1 cellular context compared by ENCODE assay signal in genomic region chr4:37686373-37687174, GRCh38.
TF ChIP-seq lines count a peak whose summit lies in the region.

A gene with protein sequence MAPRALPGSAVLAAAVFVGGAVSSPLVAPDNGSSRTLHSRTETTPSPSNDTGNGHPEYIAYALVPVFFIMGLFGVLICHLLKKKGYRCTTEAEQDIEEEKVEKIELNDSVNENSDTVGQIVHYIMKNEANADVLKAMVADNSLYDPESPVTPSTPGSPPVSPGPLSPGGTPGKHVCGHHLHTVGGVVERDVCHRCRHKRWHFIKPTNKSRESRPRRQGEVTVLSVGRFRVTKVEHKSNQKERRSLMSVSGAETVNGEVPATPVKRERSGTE (minus strand): TSS chr4:37686376. CDS start chr4:37686287, 89 bp downstream.

TF ChIP-seq in H1, 55 proteins besides CTCF, POLR2A, EP300 and RAD21 (continued from another document):
- TF ChIP-seq, protein P1, sequence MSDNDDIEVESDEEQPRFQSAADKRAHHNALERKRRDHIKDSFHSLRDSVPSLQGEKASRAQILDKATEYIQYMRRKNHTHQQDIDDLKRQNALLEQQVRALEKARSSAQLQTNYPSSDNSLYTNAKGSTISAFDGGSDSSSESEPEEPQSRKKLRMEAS (IDR thresholded peaks at IDR 0.05): peak; percentile 81
- TF ChIP-seq TAF7 (optimal IDR thresholded peaks at IDR 0.05; ENCODE audit: borderline replicate concordance, low read depth, low read length) (no peak), USF2 (IDR thresholded peaks at IDR 0.05; ENCODE audit: low read length) (peak; percentile 84), CEBPB (IDR thresholded peaks at IDR 0.05; ENCODE audit: low read depth, low read length) (no peak), JUND (IDR thresholded peaks at IDR 0.05; ENCODE audit: low read length) (no peak), BRCA1 (IDR thresholded peaks at IDR 0.05; ENCODE audit: low read depth, low read length) (no peak), SIX5 (IDR thresholded peaks at IDR 0.05; ENCODE audit: low read depth, low read length) (no peak), MAFK (IDR thresholded peaks at IDR 0.05; ENCODE audit: low read depth, low read length) (no peak), NRF1 (IDR thresholded peaks at IDR 0.05; ENCODE audit: low read depth, low read length) (no peak), PHF8 (conservative IDR thresholded peaks at IDR 0.05; ENCODE audit: low read depth, low read length) (no peak), HDAC6 (IDR thresholded peaks at IDR 0.05; ENCODE audit: low read depth, low read length) (no peak), RBBP5 (IDR thresholded peaks at IDR 0.05; ENCODE audit: borderline replicate concordance, low read depth, low read length) (no peak), YY1 (IDR thresholded peaks at IDR 0.05; ENCODE audit: low read depth, low read length) (peak; percentile 10; the same call in 1 of the 2 replicates), ATF2 (IDR thresholded peaks at IDR 0.05; ENCODE audit: low read length) (no peak), BACH1 (IDR thresholded peaks at IDR 0.05; ENCODE audit: low read length) (no peak), TCF12 (IDR thresholded peaks at IDR 0.05; ENCODE audit: low read depth, low read length) (no peak), POLR2AphosphoS5 (IDR thresholded peaks at IDR 0.05; ENCODE audit: low read depth, low read length) (no peak), POU5F1 (IDR thresholded peaks at IDR 0.05; ENCODE audit: low read depth, low read length) (no peak), SRF (IDR thresholded peaks at IDR 0.05; ENCODE audit: low read depth, low read length) (no peak), RNF2 (IDR thresholded peaks at IDR 0.05; ENCODE audit: borderline replicate concordance, low read depth, low read length, missing control alignments, poor library complexity, severe bottlenecking) (no peak), ASH2L (IDR thresholded peaks at IDR 0.05; ENCODE audit: low read length) (peak; percentile 54), JUN (IDR thresholded peaks at IDR 0.05; ENCODE audit: low read depth, low read length) (no peak), CHD2 (IDR thresholded peaks at IDR 0.05; ENCODE audit: low read length) (no peak), ZNF274 (IDR thresholded peaks at IDR 0.05; ENCODE audit: borderline replicate concordance, extremely low read depth, low read length) (no peak), SP4 (IDR thresholded peaks at IDR 0.05; ENCODE audit: low read length) (peak; percentile 56; the same call in 1 of the 2 replicates), SIN3A (conservative IDR thresholded peaks at IDR 0.05 in 1 of 2, IDR thresholded peaks at IDR 0.05 in 1 of 2; ENCODE audit: low read depth in 1 of 2, low read length in 2 of 2) (no peak), EGR1 (IDR thresholded peaks at IDR 0.05; ENCODE audit: borderline replicate concordance, low read depth, low read length) (no peak), KDM5A (IDR thresholded peaks at IDR 0.05; ENCODE audit: low read length) (no peak), NANOG (IDR thresholded peaks at IDR 0.05; ENCODE audit: insufficient read depth, low read depth, low read length, poor library complexity, severe bottlenecking) (no peak), GABPA (IDR thresholded peaks at IDR 0.05; ENCODE audit: borderline replicate concordance, insufficient read depth, low read length) (no peak), KDM4A (IDR thresholded peaks at IDR 0.05; ENCODE audit: low read depth, low read length, severe bottlenecking) (peak; percentile 12), KDM1A (IDR thresholded peaks at IDR 0.05; ENCODE audit: borderline replicate concordance, low read length) (no peak), SP2 (IDR thresholded peaks at IDR 0.05; ENCODE audit: low read length) (no peak), SP1 (IDR thresholded peaks at IDR 0.05; ENCODE audit: low read depth, low read length) (no peak; the same call in 1 of the 2 replicates), CHD1 (IDR thresholded peaks at IDR 0.05; ENCODE audit: low read depth, low read length) (no peak)
- TF ChIP-seq, protein P2, sequence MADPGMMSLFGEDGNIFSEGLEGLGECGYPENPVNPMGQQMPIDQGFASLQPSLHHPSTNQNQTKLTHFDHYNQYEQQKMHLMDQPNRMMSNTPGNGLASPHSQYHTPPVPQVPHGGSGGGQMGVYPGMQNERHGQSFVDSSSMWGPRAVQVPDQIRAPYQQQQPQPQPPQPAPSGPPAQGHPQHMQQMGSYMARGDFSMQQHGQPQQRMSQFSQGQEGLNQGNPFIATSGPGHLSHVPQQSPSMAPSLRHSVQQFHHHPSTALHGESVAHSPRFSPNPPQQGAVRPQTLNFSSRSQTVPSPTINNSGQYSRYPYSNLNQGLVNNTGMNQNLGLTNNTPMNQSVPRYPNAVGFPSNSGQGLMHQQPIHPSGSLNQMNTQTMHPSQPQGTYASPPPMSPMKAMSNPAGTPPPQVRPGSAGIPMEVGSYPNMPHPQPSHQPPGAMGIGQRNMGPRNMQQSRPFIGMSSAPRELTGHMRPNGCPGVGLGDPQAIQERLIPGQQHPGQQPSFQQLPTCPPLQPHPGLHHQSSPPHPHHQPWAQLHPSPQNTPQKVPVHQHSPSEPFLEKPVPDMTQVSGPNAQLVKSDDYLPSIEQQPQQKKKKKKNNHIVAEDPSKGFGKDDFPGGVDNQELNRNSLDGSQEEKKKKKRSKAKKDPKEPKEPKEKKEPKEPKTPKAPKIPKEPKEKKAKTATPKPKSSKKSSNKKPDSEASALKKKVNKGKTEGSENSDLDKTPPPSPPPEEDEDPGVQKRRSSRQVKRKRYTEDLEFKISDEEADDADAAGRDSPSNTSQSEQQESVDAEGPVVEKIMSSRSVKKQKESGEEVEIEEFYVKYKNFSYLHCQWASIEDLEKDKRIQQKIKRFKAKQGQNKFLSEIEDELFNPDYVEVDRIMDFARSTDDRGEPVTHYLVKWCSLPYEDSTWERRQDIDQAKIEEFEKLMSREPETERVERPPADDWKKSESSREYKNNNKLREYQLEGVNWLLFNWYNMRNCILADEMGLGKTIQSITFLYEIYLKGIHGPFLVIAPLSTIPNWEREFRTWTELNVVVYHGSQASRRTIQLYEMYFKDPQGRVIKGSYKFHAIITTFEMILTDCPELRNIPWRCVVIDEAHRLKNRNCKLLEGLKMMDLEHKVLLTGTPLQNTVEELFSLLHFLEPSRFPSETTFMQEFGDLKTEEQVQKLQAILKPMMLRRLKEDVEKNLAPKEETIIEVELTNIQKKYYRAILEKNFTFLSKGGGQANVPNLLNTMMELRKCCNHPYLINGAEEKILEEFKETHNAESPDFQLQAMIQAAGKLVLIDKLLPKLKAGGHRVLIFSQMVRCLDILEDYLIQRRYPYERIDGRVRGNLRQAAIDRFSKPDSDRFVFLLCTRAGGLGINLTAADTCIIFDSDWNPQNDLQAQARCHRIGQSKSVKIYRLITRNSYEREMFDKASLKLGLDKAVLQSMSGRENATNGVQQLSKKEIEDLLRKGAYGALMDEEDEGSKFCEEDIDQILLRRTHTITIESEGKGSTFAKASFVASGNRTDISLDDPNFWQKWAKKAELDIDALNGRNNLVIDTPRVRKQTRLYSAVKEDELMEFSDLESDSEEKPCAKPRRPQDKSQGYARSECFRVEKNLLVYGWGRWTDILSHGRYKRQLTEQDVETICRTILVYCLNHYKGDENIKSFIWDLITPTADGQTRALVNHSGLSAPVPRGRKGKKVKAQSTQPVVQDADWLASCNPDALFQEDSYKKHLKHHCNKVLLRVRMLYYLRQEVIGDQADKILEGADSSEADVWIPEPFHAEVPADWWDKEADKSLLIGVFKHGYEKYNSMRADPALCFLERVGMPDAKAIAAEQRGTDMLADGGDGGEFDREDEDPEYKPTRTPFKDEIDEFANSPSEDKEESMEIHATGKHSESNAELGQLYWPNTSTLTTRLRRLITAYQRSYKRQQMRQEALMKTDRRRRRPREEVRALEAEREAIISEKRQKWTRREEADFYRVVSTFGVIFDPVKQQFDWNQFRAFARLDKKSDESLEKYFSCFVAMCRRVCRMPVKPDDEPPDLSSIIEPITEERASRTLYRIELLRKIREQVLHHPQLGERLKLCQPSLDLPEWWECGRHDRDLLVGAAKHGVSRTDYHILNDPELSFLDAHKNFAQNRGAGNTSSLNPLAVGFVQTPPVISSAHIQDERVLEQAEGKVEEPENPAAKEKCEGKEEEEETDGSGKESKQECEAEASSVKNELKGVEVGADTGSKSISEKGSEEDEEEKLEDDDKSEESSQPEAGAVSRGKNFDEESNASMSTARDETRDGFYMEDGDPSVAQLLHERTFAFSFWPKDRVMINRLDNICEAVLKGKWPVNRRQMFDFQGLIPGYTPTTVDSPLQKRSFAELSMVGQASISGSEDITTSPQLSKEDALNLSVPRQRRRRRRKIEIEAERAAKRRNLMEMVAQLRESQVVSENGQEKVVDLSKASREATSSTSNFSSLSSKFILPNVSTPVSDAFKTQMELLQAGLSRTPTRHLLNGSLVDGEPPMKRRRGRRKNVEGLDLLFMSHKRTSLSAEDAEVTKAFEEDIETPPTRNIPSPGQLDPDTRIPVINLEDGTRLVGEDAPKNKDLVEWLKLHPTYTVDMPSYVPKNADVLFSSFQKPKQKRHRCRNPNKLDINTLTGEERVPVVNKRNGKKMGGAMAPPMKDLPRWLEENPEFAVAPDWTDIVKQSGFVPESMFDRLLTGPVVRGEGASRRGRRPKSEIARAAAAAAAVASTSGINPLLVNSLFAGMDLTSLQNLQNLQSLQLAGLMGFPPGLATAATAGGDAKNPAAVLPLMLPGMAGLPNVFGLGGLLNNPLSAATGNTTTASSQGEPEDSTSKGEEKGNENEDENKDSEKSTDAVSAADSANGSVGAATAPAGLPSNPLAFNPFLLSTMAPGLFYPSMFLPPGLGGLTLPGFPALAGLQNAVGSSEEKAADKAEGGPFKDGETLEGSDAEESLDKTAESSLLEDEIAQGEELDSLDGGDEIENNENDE (IDR thresholded peaks at IDR 0.05; ENCODE audit: insufficient replicate concordance, low read length): no peak
- TF ChIP-seq, protein P3, sequence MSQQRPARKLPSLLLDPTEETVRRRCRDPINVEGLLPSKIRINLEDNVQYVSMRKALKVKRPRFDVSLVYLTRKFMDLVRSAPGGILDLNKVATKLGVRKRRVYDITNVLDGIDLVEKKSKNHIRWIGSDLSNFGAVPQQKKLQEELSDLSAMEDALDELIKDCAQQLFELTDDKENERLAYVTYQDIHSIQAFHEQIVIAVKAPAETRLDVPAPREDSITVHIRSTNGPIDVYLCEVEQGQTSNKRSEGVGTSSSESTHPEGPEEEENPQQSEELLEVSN (IDR thresholded peaks at IDR 0.05): peak; percentile 97
